39 cellular contexts compared by ENCODE assay signal in the genomic region with DNA sequence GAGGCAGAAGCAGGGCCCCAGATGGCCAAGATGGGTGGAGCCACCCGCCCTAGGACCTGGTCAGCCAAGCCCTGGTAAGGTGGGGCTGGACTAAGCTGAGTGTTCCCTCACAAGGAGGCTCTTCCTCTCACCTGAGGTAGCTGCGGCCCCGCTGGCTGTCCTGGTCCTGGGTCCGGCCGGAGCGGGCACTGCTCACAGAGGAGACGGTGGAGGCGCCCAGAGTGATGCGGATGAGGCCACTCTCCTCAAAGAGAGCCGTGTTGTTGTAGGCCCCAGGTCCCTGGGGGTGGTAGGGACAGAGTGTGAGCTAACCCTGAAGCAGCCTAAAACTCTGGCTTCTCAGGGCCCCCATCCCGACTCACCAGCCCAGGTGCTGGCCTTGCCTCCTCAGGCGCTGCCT. TPM values are rescaled to one million over a fixed set of nuclear protein-coding genes. Genes with fewer than 3 reads are reported as not detected.
"Had no signal": no experiment of that assay in that cellular context is flagged by ENCODE, and none has a peak within 500 bp of the region (broad histone marks: within the 10 kb centered on the region; RNA-seq: fewer than 3 reads in every experiment).

No MANE protein-coding gene starts in this region.

- H3K9me3 ChIP-seq: MG63 had no signal

- H3K27ac ChIP-seq: KMS-11 had no signal

- H3K27me3 ChIP-seq: MG63 had no signal

- DNase-seq: Karpas-422, Kasumi-1, KG1, MG63, MM.1S, NCI-H1048, NCI-H1092, NCI-H1092 treated with DMSO at 0.1 percent for 48 hours, NCI-H1105, NCI-H1105 treated with DMSO at 0.1 percent for 48 hours, NCI-H1417, NCI-H1417 treated with DMSO at 0.1 percent for 48 hours, NCI-H1436, NCI-H1436 treated with DMSO at 0.1 percent for 48 hours, NCI-H146, NCI-H1694, NCI-H1694 treated with DMSO at 0.1 percent for 48 hours, NCI-H187, NCI-H187 treated with DMSO at 0.1 percent for 48 hours, NCI-H1930, NCI-H2029, NCI-H2029 treated with DMSO at 0.1 percent for 48 hours, NCI-H2081, NCI-H2081 treated with DMSO at 0.1 percent for 48 hours, NCI-H2107, NCI-H2171, NCI-H2171 treated with DMSO at 0.1 percent for 48 hours, NCI-H2227 treated with DMSO at 0.1 percent for 48 hours, NCI-H226, NCI-H345, NCI-H446, NCI-H446 treated with DMSO at 0.1 percent for 48 hours, NCI-H510A, NCI-H510A treated with DMSO at 0.1 percent for 48 hours had no signal

- H3K4me2 ChIP-seq: KMS-11 had no signal

- H3K9ac ChIP-seq: KMS-11 had no signal

- H3K4me3 ChIP-seq: MG63 had no signal

- H3K36me3 ChIP-seq: MG63 had no signal

RNA-seq across cellular contexts. Expression of a gene that starts 21.0 kb away (rescaled TPM):
- total RNA-seq: LHCN-M2, M059J, MCF 10A, NCI-H460 had no signal
